Comparison of ENCODE assay signal across 16 cellular contexts in genomic region chr15:65408370-65409283, GRCh38. TPM values are rescaled to one million over a fixed set of nuclear protein-coding genes. Genes with fewer than 3 reads are reported as not detected.
DNase-seq lines count a peak whose midpoint lies in the region; ATAC-seq and TF ChIP-seq lines count a peak whose summit lies in the region.
"Had no signal": no experiment of that assay in that cellular context is flagged by ENCODE, and none has a peak within 500 bp of the region (broad histone marks: within the 10 kb centered on the region; RNA-seq: fewer than 3 reads in every experiment).

No MANE protein-coding gene starts in this region.

- ATAC-seq in PC-3 (peak; percentile 15), HG03097 (IDR thresholded peaks at IDR 0.05; ENCODE audit: low FRiP score, unreplicated experiment) (no peak), HG03521 (IDR thresholded peaks at IDR 0.05; ENCODE audit: unreplicated experiment) (no peak)
- ATAC-seq: gastroesophageal sphincter had no signal

- no peaks in the 10 kb centered on the region for H3K9me2 ChIP-seq in PC-3 (replicated peaks; ENCODE audit: low read length)

- DNase-seq in EH (ENCODE audit: low read depth) (peak; percentile 40), PC-3 (no peak), fibroblast of peridontal ligament (ENCODE audit: extremely low read depth) (peak; percentile 46), NCI-H187 (lab: John Stamatoyannopoulos, UW) (no peak)
- DNase-seq: effector memory CD4-positive, alpha-beta T cell; midbrain; NCI-H446; ovary; PC-9; stimulated activated CD4-positive, alpha-beta T cell treated with anti-CD3 and anti-CD28 coated beads, Interleukin-12 subunit alpha, Interleukin-12 subunit beta, amount 100 ng/mL, for 4 hours had no signal

- H3K4me1 ChIP-seq in PC-3 (ENCODE audit: insufficient read depth, low read length): peaks cover 24% of the 10 kb centered on the region
- H3K4me1 ChIP-seq: gastroesophageal sphincter had no signal

- H3K27ac ChIP-seq in PC-3 (ENCODE audit: low read length) (peak overlapping the region; percentile 92), skin epidermis (peak overlapping the region in 11 of 21 experiments; percentile 22 to 78 (median 48))
- H3K27ac ChIP-seq: C4-2B, gastroesophageal sphincter, ovary, PC-9 had no signal

- TF ChIP-seq CTCF in PC-3 (conservative IDR thresholded peaks at IDR 0.05; ENCODE audit: low read depth, low read length): no peak

- H3K27me3 ChIP-seq in PC-3 (ENCODE audit: low read length): no peaks in the 10 kb centered on the region
- H3K27me3 ChIP-seq: gastroesophageal sphincter, ovary had no signal

- H2AFZ ChIP-seq in PC-3 (ENCODE audit: low read length): peak overlapping the region; percentile 64; the same call in 1 of the 2 replicates
- H2AFZ ChIP-seq: PC-9 had no signal

- intact Hi-C loops in PC-3 (cut with micrococcal nuclease): no loop called here

- peak overlapping the region; percentile 66 for H3K4me2 ChIP-seq in PC-3 (ENCODE audit: low read length)
- H3K4me2 ChIP-seq: PC-9 had no signal

- H3K9me3 ChIP-seq in PC-3 (ENCODE audit: low read length): no peaks in the 10 kb centered on the region
- H3K9me3 ChIP-seq: gastroesophageal sphincter, ovary had no signal

- BruUV-seq in PC-3 (replicated peaks; lab: Mats Ljungman, UMichigan): no TSS peak

- POLR2A ChIA-PET in PC-3 (lab: Charles Lee; ENCODE audit: unreplicated experiment): no interaction called here

- no peaks in the 10 kb centered on the region for H3F3A ChIP-seq in PC-3 (ENCODE audit: low read length, unreplicated experiment)

- peak overlapping the region; percentile 36; the same call in 1 of the 2 replicates for H3K9ac ChIP-seq in PC-3 (ENCODE audit: low read length)

- no peaks in the 10 kb centered on the region for H3K36me3 ChIP-seq in PC-3 (ENCODE audit: low read depth, low read length)
- H3K36me3 ChIP-seq: gastroesophageal sphincter, ovary had no signal

- H4K20me1 ChIP-seq in PC-3 (ENCODE audit: low read length): no peaks in the 10 kb centered on the region

- H3K79me2 ChIP-seq in PC-3 (ENCODE audit: low read length): no peaks in the 10 kb centered on the region

- CTCF ChIA-PET in PC-3 (lab: Charles Lee): no interaction called here

- H3K4me3 ChIP-seq in PC-3 (ENCODE audit: low read length) (no peak overlapping the region), skin epidermis (no peak overlapping the region)
- H3K4me3 ChIP-seq: gastroesophageal sphincter, ovary, PC-9 had no signal

RNA-seq across cellular contexts. Expression of gene IGDCC4, which starts 14.1 kb away (rescaled TPM):
- 0.98 and 1.6 TPM in 2 replicates for total RNA-seq in PC-3 (2014; rRNA removed)

RNA-seq across cellular contexts. Expression of gene IGDCC3, which starts 30.8 kb away (rescaled TPM):
- total RNA-seq in PC-3 (2014; rRNA removed): not detected in 2 replicates
- total RNA-seq: activated CD8-positive, alpha-beta memory T cell treated with anti-CD3 and anti-CD28 coated beads for 36 hours had no signal

Comparison
In these comparisons a context has a peak if more than half of its experiments do, and no peak if none do; other contexts are left out.
1. DNase-seq: peak in EH (single experiment) and fibroblast of peridontal ligament (single experiment); none in PC-3 (single experiment) and NCI-H187 (0 of 2).